14 cellular contexts compared by ENCODE assay signal in the genomic region with DNA sequence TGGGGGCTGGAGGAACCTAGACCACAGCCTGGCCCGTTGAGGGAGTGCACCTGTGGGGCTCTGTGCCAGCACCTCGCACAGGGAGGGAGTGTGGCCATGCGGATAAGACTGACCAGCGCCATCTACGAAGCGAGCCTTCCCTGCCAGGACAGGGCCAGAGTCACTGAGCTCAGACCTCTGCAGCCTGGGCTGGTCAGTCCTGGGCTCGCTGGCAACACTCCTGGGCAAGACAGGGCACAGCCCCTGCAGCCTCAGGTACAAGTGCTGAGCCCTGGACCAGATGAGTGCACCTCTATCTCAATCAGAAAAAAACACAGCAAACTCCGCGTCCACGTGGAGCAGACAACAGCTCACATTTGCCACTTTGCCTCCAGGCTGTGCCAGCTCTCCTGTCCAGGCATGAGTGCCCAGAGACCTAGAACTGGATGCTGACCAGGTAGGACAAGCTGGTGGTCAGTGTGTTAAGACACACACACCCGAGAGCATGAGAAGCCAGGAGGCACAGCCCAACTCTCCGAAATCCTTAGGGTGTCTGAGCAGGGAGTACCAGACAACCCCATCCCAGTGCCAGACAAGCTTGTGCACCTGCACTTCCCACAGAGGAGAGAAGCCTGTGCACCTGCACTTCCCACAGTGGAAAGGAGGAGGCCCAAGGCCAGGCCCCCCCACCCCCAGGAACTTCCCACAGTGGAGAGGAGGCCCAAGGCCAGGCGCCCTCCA. TPM values are rescaled to one million over a fixed set of nuclear protein-coding genes. Genes with fewer than 3 reads are reported as not detected.
DNase-seq lines count a peak whose midpoint lies in the region; ATAC-seq, FAIRE-seq and TF ChIP-seq lines count a peak whose summit lies in the region.
"Had no signal": no experiment of that assay in that cellular context is flagged by ENCODE, and none has a peak within 500 bp of the region (broad histone marks: within the 10 kb centered on the region; RNA-seq: fewer than 3 reads in every experiment).

No MANE protein-coding gene starts in this region.

- H3K36me3 ChIP-seq in H7 (replicated peaks; ENCODE audit: control insufficient read depth, insufficient read depth, low read length): peaks cover 16% of the 10 kb centered on the region
- H3K36me3 ChIP-seq in GM12878 (ENCODE audit: control insufficient read depth in 2 of 2, insufficient read depth in 2 of 2, low read length in 1 of 2): peaks cover 5 to 7% of the 10 kb centered on the region in 2 experiments; a peak in 3 of 4 replicates

- H3K36me3 Mint-ChIP-seq in activated naive CD8-positive, alpha-beta T cell treated with anti-CD3 and anti-CD28 coated beads, Interleukin-2, amount 10 ng/mL, durations not matched to agents 7 days and 5 days: peaks cover 8% of the 10 kb centered on the region
- peaks cover 16% of the 10 kb centered on the region for H3K36me3 Mint-ChIP-seq in activated naive CD8-positive, alpha-beta T cell treated with anti-CD3 and anti-CD28 coated beads for 36 hours
- H3K36me3 Mint-ChIP-seq in stimulated activated effector memory CD8-positive, alpha-beta T cell treated with anti-CD3 and anti-CD28 coated beads, Interleukin-12 subunit alpha, Interleukin-12 subunit beta, amount 100 ng/mL, for 72 hours: peaks cover 47% of the 10 kb centered on the region

- DNase-seq in activated naive CD8-positive, alpha-beta T cell treated with anti-CD3 and anti-CD28 coated beads, Interleukin-2, amount 10 ng/mL, durations not matched to agents 7 days and 5 days: no peak
- DNase-seq in activated naive CD8-positive, alpha-beta T cell treated with anti-CD3 and anti-CD28 coated beads for 36 hours: no peak
- peak; percentile 31 for DNase-seq in H7
- no peak for DNase-seq in GM12878 (ENCODE audit: low read depth, low spot score)
- no peak for DNase-seq in stimulated activated effector memory CD8-positive, alpha-beta T cell treated with anti-CD3 and anti-CD28 coated beads, Interleukin-12 subunit alpha, Interleukin-12 subunit beta, amount 100 ng/mL, for 72 hours (ENCODE audit: low spot score in 2 of 2)
- DNase-seq in NCI-H524 (lab: John Stamatoyannopoulos, UW): no peak
- no peak for DNase-seq in ecto neural progenitor cell (ENCODE audit: low spot score)
- DNase-seq: foreskin melanocyte, immature natural killer cell, NCI-H226 had no signal

- TF ChIP-seq CTCF in GM12878 (IDR thresholded peaks at IDR 0.05 in 2 of 3, conservative IDR thresholded peaks at IDR 0.05 in 1 of 3; ENCODE audit: control insufficient read depth in 2 of 3, extremely low read depth in 1 of 3, insufficient read depth in 1 of 3, low read depth in 3 of 3, low read length in 3 of 3): no peak

- ATAC-seq in activated naive CD8-positive, alpha-beta T cell treated with anti-CD3 and anti-CD28 coated beads, Interleukin-2, amount 10 ng/mL, durations not matched to agents 7 days and 5 days (ENCODE audit: low read depth): no peak
- ATAC-seq in GM12878 (no peak), GM18868 (IDR thresholded peaks at IDR 0.05; ENCODE audit: unreplicated experiment) (no peak)
- ATAC-seq in stimulated activated effector memory CD8-positive, alpha-beta T cell treated with anti-CD3 and anti-CD28 coated beads, Interleukin-12 subunit alpha, Interleukin-12 subunit beta, amount 100 ng/mL, for 72 hours: no peak

- 74% methylated on average over 13 of the region's 13 CpGs for WGBS in GM12878 (ENCODE audit: insufficient coverage, insufficient replicate concordance, low lambda C conversion rate, missing lambda C conversion rate)

- intact Hi-C loops in GM12878 (cut with micrococcal nuclease; ENCODE audit: unreplicated experiment): no loop called here

- POLR2A ChIA-PET in activated naive CD8-positive, alpha-beta T cell treated with anti-CD3 and anti-CD28 coated beads, Interleukin-2, amount 10 ng/mL, durations not matched to agents 7 days and 5 days (lab: Charles Lee): interaction anchor here (1.2 kb wide), 2 partner anchors 35 to 45 kb away, joined by 3 to 4 read pairs; partner anchors contain the start of gene RTEL1
- POLR2A ChIA-PET in GM12878 (lab: Charles Lee): no interaction called here

- H3K27ac Mint-ChIP-seq in activated naive CD8-positive, alpha-beta T cell treated with anti-CD3 and anti-CD28 coated beads, Interleukin-2, amount 10 ng/mL, durations not matched to agents 7 days and 5 days: peak overlapping the region; percentile 16
- H3K27ac Mint-ChIP-seq in activated naive CD8-positive, alpha-beta T cell treated with anti-CD3 and anti-CD28 coated beads for 36 hours: no peak overlapping the region
- H3K27ac Mint-ChIP-seq in stimulated activated effector memory CD8-positive, alpha-beta T cell treated with anti-CD3 and anti-CD28 coated beads, Interleukin-12 subunit alpha, Interleukin-12 subunit beta, amount 100 ng/mL, for 72 hours: peak overlapping the region; percentile 71
- H3K27ac Mint-ChIP-seq: memory B cell, nephron had no signal

- peaks cover 25% of the 10 kb centered on the region for H3K4me1 ChIP-seq in GM12878 (ENCODE audit: control insufficient read depth, insufficient read depth, low read length)

- BruUV-seq in GM12878 (replicated peaks; lab: Mats Ljungman, UMichigan): no TSS peak

- TF ChIP-seq RAD21 in GM12878 (IDR thresholded peaks at IDR 0.05; ENCODE audit: insufficient read depth, low read depth, low read length): no peak

- no peak for FAIRE-seq in GM12878 (lab: Jason Lieb, UNC)

- H3K79me2 ChIP-seq in GM12878 (ENCODE audit: control insufficient read depth, insufficient read depth, low read length): peaks cover 20% of the 10 kb centered on the region

- H2AFZ ChIP-seq in GM12878 (ENCODE audit: control insufficient read depth, low read depth, low read length): no peak overlapping the region

- no peak overlapping the region for H3K4me2 ChIP-seq in GM12878 (ENCODE audit: control insufficient read depth, insufficient read depth)

- H3K9me3 ChIP-seq in GM12878 (replicated peaks; ENCODE audit: control insufficient read depth, insufficient read depth, low read length): no peaks in the 10 kb centered on the region

- peaks cover 12% of the 10 kb centered on the region for H3K4me1 Mint-ChIP-seq in activated naive CD8-positive, alpha-beta T cell treated with anti-CD3 and anti-CD28 coated beads, Interleukin-2, amount 10 ng/mL, durations not matched to agents 7 days and 5 days
- H3K4me1 Mint-ChIP-seq in activated naive CD8-positive, alpha-beta T cell treated with anti-CD3 and anti-CD28 coated beads for 36 hours: peaks cover 18% of the 10 kb centered on the region
- H3K4me1 Mint-ChIP-seq in stimulated activated effector memory CD8-positive, alpha-beta T cell treated with anti-CD3 and anti-CD28 coated beads, Interleukin-12 subunit alpha, Interleukin-12 subunit beta, amount 100 ng/mL, for 72 hours: peaks cover 43% of the 10 kb centered on the region

- peak; percentile 54 for TF ChIP-seq POLR2A in GM12878 (IDR thresholded peaks at IDR 0.05; ENCODE audit: low read depth, low read length)

- no peak overlapping the region for H3K9ac ChIP-seq in GM12878 (ENCODE audit: control insufficient read depth, insufficient read depth, low read length)

- CTCF ChIA-PET in GM12878 (lab: Yijun Ruan, JAX): no interaction called here

- no peak overlapping the region for H3K4me3 ChIP-seq in H7 (ENCODE audit: insufficient read depth, low read depth, low read length)
- no peak overlapping the region for H3K4me3 ChIP-seq in GM12878

- H3K27me3 ChIP-seq in H7 (ENCODE audit: control insufficient read depth, insufficient read depth, low read length) (no peaks in the 10 kb centered on the region), GM12878 (replicated peaks in 1 of 2; ENCODE audit: control insufficient read depth in 2 of 2, insufficient read depth in 2 of 2, low read length in 1 of 2) (no peaks in the 10 kb centered on the region)

- no peak overlapping the region for H3K27ac ChIP-seq in GM12878 (ENCODE audit: control insufficient read depth, insufficient read depth)

- SMC1A ChIA-PET in GM12878 (lab: Charles Lee; ENCODE audit: uncharacterized antibody, unreplicated experiment): no interaction called here

- H3K27me3 Mint-ChIP-seq in activated naive CD8-positive, alpha-beta T cell treated with anti-CD3 and anti-CD28 coated beads, Interleukin-2, amount 10 ng/mL, durations not matched to agents 7 days and 5 days: no peaks in the 10 kb centered on the region
- H3K27me3 Mint-ChIP-seq in activated naive CD8-positive, alpha-beta T cell treated with anti-CD3 and anti-CD28 coated beads for 36 hours: no peaks in the 10 kb centered on the region
- H3K27me3 Mint-ChIP-seq: central memory CD8-positive, alpha-beta T cell; memory B cell had no signal

- H3K4me3 Mint-ChIP-seq in activated naive CD8-positive, alpha-beta T cell treated with anti-CD3 and anti-CD28 coated beads, Interleukin-2, amount 10 ng/mL, durations not matched to agents 7 days and 5 days: no peak overlapping the region
- H3K4me3 Mint-ChIP-seq in activated naive CD8-positive, alpha-beta T cell treated with anti-CD3 and anti-CD28 coated beads for 36 hours: no peak overlapping the region
- H3K4me3 Mint-ChIP-seq in stimulated activated effector memory CD8-positive, alpha-beta T cell treated with anti-CD3 and anti-CD28 coated beads, Interleukin-12 subunit alpha, Interleukin-12 subunit beta, amount 100 ng/mL, for 72 hours: no peak overlapping the region
- H3K4me3 Mint-ChIP-seq: central memory CD8-positive, alpha-beta T cell; immature natural killer cell; memory B cell; nephron had no signal

- no peaks in the 10 kb centered on the region for H3K9me3 Mint-ChIP-seq in activated naive CD8-positive, alpha-beta T cell treated with anti-CD3 and anti-CD28 coated beads, Interleukin-2, amount 10 ng/mL, durations not matched to agents 7 days and 5 days
- H3K9me3 Mint-ChIP-seq in activated naive CD8-positive, alpha-beta T cell treated with anti-CD3 and anti-CD28 coated beads for 36 hours: no peaks in the 10 kb centered on the region
- H3K9me3 Mint-ChIP-seq in stimulated activated effector memory CD8-positive, alpha-beta T cell treated with anti-CD3 and anti-CD28 coated beads, Interleukin-12 subunit alpha, Interleukin-12 subunit beta, amount 100 ng/mL, for 72 hours: no peaks in the 10 kb centered on the region
- H3K9me3 Mint-ChIP-seq: central memory CD8-positive, alpha-beta T cell; immature natural killer cell; memory B cell; nephron had no signal

- in situ Hi-C loops in GM12878 (cut with MboI): no loop called here

- no peaks in the 10 kb centered on the region for H4K20me1 ChIP-seq in GM12878 (ENCODE audit: control insufficient read depth, insufficient read depth)

- RAD21 ChIA-PET in GM12878 (lab: Charles Lee; ENCODE audit: unreplicated experiment): no interaction called here

- TF ChIP-seq EP300 in GM12878 (IDR thresholded peaks at IDR 0.05; ENCODE audit: borderline replicate concordance in 1 of 2, control insufficient read depth in 1 of 2, low read depth in 2 of 2, low read length in 2 of 2): no peak

RNA-seq across cellular contexts. Expression of gene ARFRP1, which starts 4.9 kb away (rescaled TPM):
- total RNA-seq in activated naive CD8-positive, alpha-beta T cell treated with anti-CD3 and anti-CD28 coated beads, Interleukin-2, amount 10 ng/mL, durations not matched to agents 7 days and 5 days: 10 to 100 TPM; 68.8 to 73.1 TPM
- 10 to 100 TPM; 49.5 to 50.1 TPM for total RNA-seq in activated naive CD8-positive, alpha-beta T cell treated with anti-CD3 and anti-CD28 coated beads for 36 hours
- 24.2 and 26.2 TPM in 2 replicates for total RNA-seq in H7 (2014; rRNA removed; shearing (Covaris generic))
- total RNA-seq in GM12878 (2013; cell fraction: nucleolus; rRNA removed): 70.8 and 77.8 TPM in 2 replicates
- total RNA-seq in GM12878 (2014; rRNA removed) (40.6 and 41.6 TPM in 2 replicates), GM12878 (2014; rRNA removed; fragmentation: Illumina TruSeq; extraction: Trizol) (18.2 and 21.6 TPM in 2 replicates), GM12878 (2021) (52.1 and 55.1 TPM in 2 replicates)
- polyA plus RNA-seq in GM12878 (2011; ENCODE audit: low read depth): 11.9 TPM
- polyA plus RNA-seq in GM12878 (2011; rRNA removed) (23.1 and 27.6 TPM in 2 replicates), GM12878 (2014; fragmentation: Illumina TruSeq; extraction: Trizol) (5.2 and 11.7 TPM in 2 replicates), GM12878 (2014; fragmentation: Nextera tagmentation; extraction: Ambion mirVana) (1 to 10 TPM in 1 of 2 experiments, under 1 TPM in 1; 0.37 to 3.5 TPM), GM12878 (2014; rRNA removed) (42.6 and 49.0 TPM in 2 replicates), GM12878 (2016; fragmentation: Nextera tagmentation; extraction: Ambion mirVana) (10 to 100 TPM; 66.8 to 71.7 TPM)
- 33.0 and 47.4 TPM in 2 replicates for polyA plus RNA-seq in GM12878 (2011; cell fraction: cytosol; rRNA removed)
- 80.3 and 106 TPM in 2 replicates for polyA plus RNA-seq in GM12878 (2011; cell fraction: nucleus; rRNA removed)
- 27.1 and 27.9 TPM in 2 replicates for polyA plus RNA-seq in GM12878 (2012)
- 22.1 and 28.6 TPM in 2 replicates for polyA minus RNA-seq in GM12878 (2011; rRNA and poly(A)+ RNA removed)
- polyA minus RNA-seq in GM12878 (2011; cell fraction: cytosol; rRNA and poly(A)+ RNA removed): 7.5 and 9.1 TPM in 2 replicates
- 29.5 and 51.3 TPM in 2 replicates for polyA minus RNA-seq in GM12878 (2011; cell fraction: nucleus; rRNA and poly(A)+ RNA removed)

RNA-seq across cellular contexts. Expression of gene ZGPAT, which starts 4.9 kb away (rescaled TPM):
- total RNA-seq in activated naive CD8-positive, alpha-beta T cell treated with anti-CD3 and anti-CD28 coated beads, Interleukin-2, amount 10 ng/mL, durations not matched to agents 7 days and 5 days: 10 to 100 TPM; 43.0 to 44.5 TPM
- 10 to 100 TPM; 22.0 to 22.1 TPM for total RNA-seq in activated naive CD8-positive, alpha-beta T cell treated with anti-CD3 and anti-CD28 coated beads for 36 hours
- total RNA-seq in H7 (2014; rRNA removed; shearing (Covaris generic)): 32.6 and 52.0 TPM in 2 replicates
- total RNA-seq in GM12878 (2013; cell fraction: nucleolus; rRNA removed): 17.5 and 26.2 TPM in 2 replicates
- total RNA-seq in GM12878 (2014; rRNA removed) (23.3 and 24.4 TPM in 2 replicates), GM12878 (2014; rRNA removed; fragmentation: Illumina TruSeq; extraction: Trizol) (5.3 and 7.4 TPM in 2 replicates), GM12878 (2021) (34.8 and 37.2 TPM in 2 replicates)
- 15.5 TPM for polyA plus RNA-seq in GM12878 (2011; ENCODE audit: low read depth)
- polyA plus RNA-seq in GM12878 (2011; rRNA removed) (4.8 and 12.7 TPM in 2 replicates), GM12878 (2014; fragmentation: Illumina TruSeq; extraction: Trizol) (1.3 and 4.9 TPM in 2 replicates), GM12878 (2014; fragmentation: Nextera tagmentation; extraction: Ambion mirVana) (under 1 TPM; 0.58 to 0.79 TPM), GM12878 (2014; rRNA removed) (26.7 and 31.6 TPM in 2 replicates), GM12878 (2016; fragmentation: Nextera tagmentation; extraction: Ambion mirVana) (10 to 100 TPM; 42.5 to 52.9 TPM)
- 14.4 and 24.5 TPM in 2 replicates for polyA plus RNA-seq in GM12878 (2011; cell fraction: cytosol; rRNA removed)
- polyA plus RNA-seq in GM12878 (2011; cell fraction: nucleus; rRNA removed): 44.3 and 66.3 TPM in 2 replicates
- 16.7 and 24.9 TPM in 2 replicates for polyA plus RNA-seq in GM12878 (2012)
- 8.0 and 15.6 TPM in 2 replicates for polyA minus RNA-seq in GM12878 (2011; rRNA and poly(A)+ RNA removed)
- polyA minus RNA-seq in GM12878 (2011; cell fraction: cytosol; rRNA and poly(A)+ RNA removed): 7.4 and 9.8 TPM in 2 replicates
- polyA minus RNA-seq in GM12878 (2011; cell fraction: nucleus; rRNA and poly(A)+ RNA removed): 7.1 and 15.2 TPM in 2 replicates

RNA-seq across cellular contexts. Expression of gene TNFRSF6B, which starts 6.5 kb away (rescaled TPM):
- not detected for total RNA-seq in activated naive CD8-positive, alpha-beta T cell treated with anti-CD3 and anti-CD28 coated beads, Interleukin-2, amount 10 ng/mL, durations not matched to agents 7 days and 5 days
- not detected for total RNA-seq in activated naive CD8-positive, alpha-beta T cell treated with anti-CD3 and anti-CD28 coated beads for 36 hours
- total RNA-seq in H7 (2014; rRNA removed; shearing (Covaris generic)): not detected in 2 replicates
- total RNA-seq in GM12878 (2013; cell fraction: nucleolus; rRNA removed): not detected in 2 replicates
- total RNA-seq in GM12878 (2014; rRNA removed): 0.71 and 1.8 TPM in 2 replicates
- not detected in 2 replicates for total RNA-seq in GM12878 (2014; rRNA removed; fragmentation: Illumina TruSeq; extraction: Trizol)
- not detected in 2 replicates for total RNA-seq in GM12878 (2021)
- not detected for polyA plus RNA-seq in GM12878 (2011; ENCODE audit: low read depth)
- not detected in 2 replicates for polyA plus RNA-seq in GM12878 (2011; rRNA removed)
- 0.75 and 1.7 TPM in 2 replicates for polyA plus RNA-seq in GM12878 (2011; cell fraction: cytosol; rRNA removed)
- polyA plus RNA-seq in GM12878 (2011; cell fraction: nucleus; rRNA removed): 11.0 and 11.6 TPM in 2 replicates
- 0.38 and 0.65 TPM in 2 replicates for polyA plus RNA-seq in GM12878 (2012)
- polyA plus RNA-seq in GM12878 (2014; fragmentation: Illumina TruSeq; extraction: Trizol): not detected in 2 replicates
- polyA plus RNA-seq in GM12878 (2014; fragmentation: Nextera tagmentation; extraction: Ambion mirVana): not detected
- 1.9 and 2.2 TPM in 2 replicates for polyA plus RNA-seq in GM12878 (2014; rRNA removed)
- polyA plus RNA-seq in GM12878 (2016; fragmentation: Nextera tagmentation; extraction: Ambion mirVana): under 1 TPM in 1 of 2 experiments, not detected in 1; 0.67 TPM
- not detected in 2 replicates for polyA minus RNA-seq in GM12878 (2011; rRNA and poly(A)+ RNA removed)
- polyA minus RNA-seq in GM12878 (2011; cell fraction: cytosol; rRNA and poly(A)+ RNA removed): not detected in 2 replicates
- polyA minus RNA-seq in GM12878 (2011; cell fraction: nucleus; rRNA and poly(A)+ RNA removed): not detected in 2 replicates
- polyA plus RNA-seq: immature natural killer cell had no signal

RNA-seq across cellular contexts. Expression of gene LIME1, which starts 33.6 kb away (rescaled TPM):
- total RNA-seq in activated naive CD8-positive, alpha-beta T cell treated with anti-CD3 and anti-CD28 coated beads, Interleukin-2, amount 10 ng/mL, durations not matched to agents 7 days and 5 days: 100 to 1,000 TPM; 144 to 159 TPM
- total RNA-seq in activated naive CD8-positive, alpha-beta T cell treated with anti-CD3 and anti-CD28 coated beads for 36 hours: 10 to 100 TPM in 1 of 2 experiments, 1 to 10 TPM in 1; 9.3 to 12.2 TPM
- total RNA-seq in H7 (2014; rRNA removed; shearing (Covaris generic)): 7.7 and 10.5 TPM in 2 replicates
- 15.2 and 16.4 TPM in 2 replicates for total RNA-seq in GM12878 (2013; cell fraction: nucleolus; rRNA removed)
- total RNA-seq in GM12878 (2014; rRNA removed) (72.3 and 109 TPM in 2 replicates), GM12878 (2014; rRNA removed; fragmentation: Illumina TruSeq; extraction: Trizol) (3.3 and 3.9 TPM in 2 replicates), GM12878 (2021) (78.1 and 92.7 TPM in 2 replicates)
- 12.0 TPM for polyA plus RNA-seq in GM12878 (2011; ENCODE audit: low read depth)
- polyA plus RNA-seq in GM12878 (2011; rRNA removed) (3.1 and 7.2 TPM in 2 replicates), GM12878 (2014; fragmentation: Illumina TruSeq; extraction: Trizol) (0.32 and 1.1 TPM in 2 replicates), GM12878 (2014; fragmentation: Nextera tagmentation; extraction: Ambion mirVana) (1 to 10 TPM in 1 of 2 experiments, under 1 TPM in 1; 0.35 to 1.7 TPM), GM12878 (2014; rRNA removed) (102 and 128 TPM in 2 replicates), GM12878 (2016; fragmentation: Nextera tagmentation; extraction: Ambion mirVana) (100 to 1,000 TPM; 119 to 154 TPM)
- polyA plus RNA-seq in GM12878 (2011; cell fraction: cytosol; rRNA removed): 25.0 and 57.5 TPM in 2 replicates
- 82.2 and 136 TPM in 2 replicates for polyA plus RNA-seq in GM12878 (2011; cell fraction: nucleus; rRNA removed)
- polyA plus RNA-seq in GM12878 (2012): 44.2 and 49.4 TPM in 2 replicates
- polyA minus RNA-seq in GM12878 (2011; rRNA and poly(A)+ RNA removed): 1.2 and 5.4 TPM in 2 replicates
- 15.1 and 15.2 TPM in 2 replicates for polyA minus RNA-seq in GM12878 (2011; cell fraction: cytosol; rRNA and poly(A)+ RNA removed)
- polyA minus RNA-seq in GM12878 (2011; cell fraction: nucleus; rRNA and poly(A)+ RNA removed): 15.1 and 31.5 TPM in 2 replicates

RNA-seq across cellular contexts. Expression of gene SLC2A4RG, which starts 36.7 kb away (rescaled TPM):
- total RNA-seq in activated naive CD8-positive, alpha-beta T cell treated with anti-CD3 and anti-CD28 coated beads, Interleukin-2, amount 10 ng/mL, durations not matched to agents 7 days and 5 days: 100 to 1,000 TPM; 128 to 134 TPM
- 10 to 100 TPM; 25.7 to 29.3 TPM for total RNA-seq in activated naive CD8-positive, alpha-beta T cell treated with anti-CD3 and anti-CD28 coated beads for 36 hours
- 38.3 and 62.2 TPM in 2 replicates for total RNA-seq in H7 (2014; rRNA removed; shearing (Covaris generic))
- total RNA-seq in GM12878 (2013; cell fraction: nucleolus; rRNA removed): 8.0 and 8.3 TPM in 2 replicates
- total RNA-seq in GM12878 (2014; rRNA removed) (26.0 and 32.1 TPM in 2 replicates), GM12878 (2014; rRNA removed; fragmentation: Illumina TruSeq; extraction: Trizol) (11.4 TPM in 2 replicates), GM12878 (2021) (64.2 and 65.9 TPM in 2 replicates)
- 7.1 TPM for polyA plus RNA-seq in GM12878 (2011; ENCODE audit: low read depth)
- polyA plus RNA-seq in GM12878 (2011; rRNA removed) (7.5 and 11.8 TPM in 2 replicates), GM12878 (2014; fragmentation: Illumina TruSeq; extraction: Trizol) (0.59 and 5.4 TPM in 2 replicates), GM12878 (2014; fragmentation: Nextera tagmentation; extraction: Ambion mirVana) (1 to 10 TPM in 1 of 2 experiments, under 1 TPM in 1; 0.34 to 2.8 TPM), GM12878 (2014; rRNA removed) (47.2 and 52.6 TPM in 2 replicates), GM12878 (2016; fragmentation: Nextera tagmentation; extraction: Ambion mirVana) (10 to 100 TPM; 14.9 to 19.8 TPM)
- polyA plus RNA-seq in GM12878 (2011; cell fraction: cytosol; rRNA removed): 9.3 and 17.5 TPM in 2 replicates
- polyA plus RNA-seq in GM12878 (2011; cell fraction: nucleus; rRNA removed): 71.2 and 88.5 TPM in 2 replicates
- 27.8 and 37.4 TPM in 2 replicates for polyA plus RNA-seq in GM12878 (2012)
- polyA minus RNA-seq in GM12878 (2011; rRNA and poly(A)+ RNA removed): 1.4 and 6.6 TPM in 2 replicates
- polyA minus RNA-seq in GM12878 (2011; cell fraction: cytosol; rRNA and poly(A)+ RNA removed): 5.5 and 9.0 TPM in 2 replicates
- 8.7 and 14.4 TPM in 2 replicates for polyA minus RNA-seq in GM12878 (2011; cell fraction: nucleus; rRNA and poly(A)+ RNA removed)
